Comparison of ENCODE assay signal across 1 cellular context in genomic region chr6:167467793-167468431, GRCh38.
TF ChIP-seq lines count a peak whose summit lies in the region.

No MANE protein-coding gene starts in this region.

TF ChIP-seq in K562, 482 proteins besides CTCF, POLR2A, EP300 and RAD21 (continued from another document and continues in another):
- no peak for TF ChIP-seq SOX6 (IDR thresholded peaks at IDR 0.05)
- TF ChIP-seq FOXK2 (conservative IDR thresholded peaks at IDR 0.05 in 1 of 2, IDR thresholded peaks at IDR 0.05 in 1 of 2; ENCODE audit: low read depth in 2 of 2) = 0 out of 4 replicates have a peak, but pooled peaks of 1 of the 2 experiments have one; percentile 16
- no peak for TF ChIP-seq E2F4 (CRISPR knock-in tag; IDR thresholded peaks at IDR 0.05; ENCODE audit: low read depth)
- peak; percentile 92 for TF ChIP-seq CREB1 (IDR thresholded peaks at IDR 0.05)
- peak; percentile 97 for TF ChIP-seq CREB1 (CRISPR knock-in tag; IDR thresholded peaks at IDR 0.05)
- no peak for TF ChIP-seq SMAD3 (CRISPR knock-in tag; conservative IDR thresholded peaks at IDR 0.05)
- TF ChIP-seq FOSL1 (tag; conservative IDR thresholded peaks at IDR 0.05) = peak; percentile 32; the same call in 1 of the 2 replicates
- no peak for TF ChIP-seq ZBTB33 (CRISPR knock-in tag; IDR thresholded peaks at IDR 0.05)
- no peak for TF ChIP-seq ARID3B (CRISPR knock-in tag; IDR thresholded peaks at IDR 0.05; ENCODE audit: borderline replicate concordance)
- 0 out of 2 replicates have a peak, but pooled peaks have one; percentile 37 for TF ChIP-seq LCOR (CRISPR knock-in tag; IDR thresholded peaks at IDR 0.05)
- no peak for TF ChIP-seq C11orf30 (IDR thresholded peaks at IDR 0.05; ENCODE audit: low read depth)
- no peak for TF ChIP-seq ATF2 (CRISPR knock-in tag; IDR thresholded peaks at IDR 0.05)
- 0 out of 2 replicates have a peak, but pooled peaks have one; percentile 11 for TF ChIP-seq GMEB1 (CRISPR knock-in tag; IDR thresholded peaks at IDR 0.05)
- TF ChIP-seq NR2C1 (IDR thresholded peaks at IDR 0.05) = no peak
- TF ChIP-seq NR2C1 (tag; IDR thresholded peaks at IDR 0.05) = no peak
- no peak for TF ChIP-seq ZBTB17 (CRISPR knock-in tag; IDR thresholded peaks at IDR 0.05)
- TF ChIP-seq PKNOX1 (IDR thresholded peaks at IDR 0.05) = peak; percentile 24; the same call in 1 of the 2 replicates
- peak in 1 of 2 experiments; percentile 62; a peak in 1 of 3 replicates for TF ChIP-seq CBX3 (IDR thresholded peaks at IDR 0.05; ENCODE audit: borderline replicate concordance in 1 of 2, low read length in 2 of 2)
- no peak for TF ChIP-seq ZNF668 (CRISPR knock-in tag; IDR thresholded peaks at IDR 0.05)
- peak; percentile 85 for TF ChIP-seq ATF1 (CRISPR knock-in tag; IDR thresholded peaks at IDR 0.05)
- TF ChIP-seq ATF1 (tag; IDR thresholded peaks at IDR 0.05) = peak; percentile 96
- TF ChIP-seq ZNF780A (CRISPR knock-in tag; IDR thresholded peaks at IDR 0.05) = no peak
- peak; percentile 56; the same call in 1 of the 2 replicates for TF ChIP-seq TFAP4 (CRISPR knock-in tag; IDR thresholded peaks at IDR 0.05; ENCODE audit: borderline replicate concordance)
- TF ChIP-seq PREB (CRISPR knock-in tag; IDR thresholded peaks at IDR 0.05) = no peak
- TF ChIP-seq THRB (CRISPR knock-in tag; conservative IDR thresholded peaks at IDR 0.05) = no peak
- TF ChIP-seq TEAD1 (CRISPR knock-in tag; IDR thresholded peaks at IDR 0.05) = peak in 1 of 2 experiments; percentile 39; a peak in 1 of 4 replicates
- peak; percentile 87 for TF ChIP-seq ZBTB12 (CRISPR knock-in tag; IDR thresholded peaks at IDR 0.05)
- no peak for TF ChIP-seq HMG20B (CRISPR knock-in tag; IDR thresholded peaks at IDR 0.05)
- TF ChIP-seq MAX (CRISPR knock-in tag; IDR thresholded peaks at IDR 0.05) = peak; percentile 66
- no peak for TF ChIP-seq KLF6 (CRISPR knock-in tag; IDR thresholded peaks at IDR 0.05; ENCODE audit: borderline replicate concordance)
- TF ChIP-seq RNF2 (IDR thresholded peaks at IDR 0.05) = peak; percentile 45; the same call in 1 of the 2 replicates
- TF ChIP-seq MECOM (CRISPR knock-in tag; IDR thresholded peaks at IDR 0.05) = no peak
- no peak for TF ChIP-seq NRF1 (conservative IDR thresholded peaks at IDR 0.05 in 1 of 2, IDR thresholded peaks at IDR 0.05 in 1 of 2)
- TF ChIP-seq PHF8 (IDR thresholded peaks at IDR 0.05; ENCODE audit: borderline replicate concordance, low read length) = peak; percentile 8; the same call in 1 of the 2 replicates
- TF ChIP-seq CREM (IDR thresholded peaks at IDR 0.05; ENCODE audit: low read depth) = peak; percentile 97
- TF ChIP-seq MTA1 (IDR thresholded peaks at IDR 0.05; ENCODE audit: borderline replicate concordance) = peak; percentile 96
- no peak for TF ChIP-seq NFE2 (IDR thresholded peaks at IDR 0.05; ENCODE audit: low read depth)
- TF ChIP-seq USF1 (CRISPR knock-in tag; IDR thresholded peaks at IDR 0.05) = peak; percentile 31
- 0 out of 2 replicates have a peak, but pooled peaks have one; percentile 36 for TF ChIP-seq CREB3L1 (IDR thresholded peaks at IDR 0.05; ENCODE audit: borderline replicate concordance, low read depth)
- no peak for TF ChIP-seq TFE3 (CRISPR knock-in tag; IDR thresholded peaks at IDR 0.05)
- TF ChIP-seq SMAD4 (CRISPR knock-in tag; conservative IDR thresholded peaks at IDR 0.05) = no peak
- TF ChIP-seq IRF2 (CRISPR knock-in tag; IDR thresholded peaks at IDR 0.05) = no peak
